Comparison of ENCODE assay signal across 1 cellular context in genomic region chr7:139362302-139362701, GRCh38.
TF ChIP-seq lines count a peak whose summit lies in the region.

No MANE protein-coding gene starts in this region.

TF ChIP-seq in HEK293, 187 proteins besides CTCF, POLR2A, EP300 and RAD21 (continued from another document):
- TF ChIP-seq GLIS2 (tag by site-specific recombination; IDR thresholded peaks at IDR 0.05) (peak; percentile 45), IKZF3 (tag by site-specific recombination; IDR thresholded peaks at IDR 0.05) (peak; percentile 41; the same call in 1 of the 2 replicates)
- TF ChIP-seq, protein P1, sequence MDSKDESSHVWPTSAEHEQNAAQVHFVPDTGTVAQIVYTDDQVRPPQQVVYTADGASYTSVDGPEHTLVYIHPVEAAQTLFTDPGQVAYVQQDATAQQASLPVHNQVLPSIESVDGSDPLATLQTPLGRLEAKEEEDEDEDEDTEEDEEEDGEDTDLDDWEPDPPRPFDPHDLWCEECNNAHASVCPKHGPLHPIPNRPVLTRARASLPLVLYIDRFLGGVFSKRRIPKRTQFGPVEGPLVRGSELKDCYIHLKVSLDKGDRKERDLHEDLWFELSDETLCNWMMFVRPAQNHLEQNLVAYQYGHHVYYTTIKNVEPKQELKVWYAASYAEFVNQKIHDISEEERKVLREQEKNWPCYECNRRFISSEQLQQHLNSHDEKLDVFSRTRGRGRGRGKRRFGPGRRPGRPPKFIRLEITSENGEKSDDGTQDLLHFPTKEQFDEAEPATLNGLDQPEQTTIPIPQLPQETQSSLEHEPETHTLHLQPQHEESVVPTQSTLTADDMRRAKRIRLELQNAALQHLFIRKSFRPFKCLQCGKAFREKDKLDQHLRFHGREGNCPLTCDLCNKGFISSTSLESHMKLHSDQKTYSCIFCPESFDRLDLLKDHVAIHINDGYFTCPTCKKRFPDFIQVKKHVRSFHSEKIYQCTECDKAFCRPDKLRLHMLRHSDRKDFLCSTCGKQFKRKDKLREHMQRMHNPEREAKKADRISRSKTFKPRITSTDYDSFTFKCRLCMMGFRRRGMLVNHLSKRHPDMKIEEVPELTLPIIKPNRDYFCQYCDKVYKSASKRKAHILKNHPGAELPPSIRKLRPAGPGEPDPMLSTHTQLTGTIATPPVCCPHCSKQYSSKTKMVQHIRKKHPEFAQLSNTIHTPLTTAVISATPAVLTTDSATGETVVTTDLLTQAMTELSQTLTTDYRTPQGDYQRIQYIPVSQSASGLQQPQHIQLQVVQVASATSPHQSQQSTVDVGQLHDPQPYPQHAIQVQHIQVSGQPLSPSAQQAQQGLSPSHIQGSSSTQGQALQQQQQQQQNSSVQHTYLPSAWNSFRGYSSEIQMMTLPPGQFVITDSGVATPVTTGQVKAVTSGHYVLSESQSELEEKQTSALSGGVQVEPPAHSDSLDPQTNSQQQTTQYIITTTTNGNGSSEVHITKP (tag by site-specific recombination; IDR thresholded peaks at IDR 0.05): peak; percentile 72
